In genomic region chr22:44583854-44584253, GRCh38 we compare ENCODE assay signal across 21 cellular contexts.
DNase-seq lines count a peak whose midpoint lies in the region; ATAC-seq and TF ChIP-seq lines count a peak whose summit lies in the region.
"Had no signal": no experiment of that assay in that cellular context is flagged by ENCODE, and none has a peak within 500 bp of the region (broad histone marks: within the 10 kb centered on the region; RNA-seq: fewer than 3 reads in every experiment).

No MANE protein-coding gene starts in this region.

- POLR2A ChIA-PET in WTC11 (lab: Charles Lee): no interaction called here

- intact Hi-C loops in sciatic nerve (cut with DNase I): no loop called here

- ATAC-seq in WTC11: peak; percentile 72
- no peak for ATAC-seq in sciatic nerve
- no peak for ATAC-seq in GM21447 (IDR thresholded peaks at IDR 0.05; ENCODE audit: unreplicated experiment)
- ATAC-seq: activated CD4-positive, CD25-positive, alpha-beta regulatory T cell treated with anti-CD3 and anti-CD28 coated beads, Interleukin-2, amount 50 U/mL, for 24 hours; activated CD8-positive, alpha-beta T cell treated with anti-CD3 and anti-CD28 coated beads for 36 hours; stimulated activated effector memory CD8-positive, alpha-beta T cell treated with anti-CD3 and anti-CD28 coated beads, Interleukin-12 subunit alpha, Interleukin-12 subunit beta, amount 100 ng/mL, for 72 hours had no signal

- H3K4me3 Mint-ChIP-seq in WTC11: no peak overlapping the region
- H3K4me3 Mint-ChIP-seq: activated CD8-positive, alpha-beta T cell treated with anti-CD3 and anti-CD28 coated beads for 36 hours; brain; mesothelial cell of epicardium; stimulated activated effector memory CD8-positive, alpha-beta T cell treated with anti-CD3 and anti-CD28 coated beads, Interleukin-12 subunit alpha, Interleukin-12 subunit beta, amount 100 ng/mL, for 72 hours had no signal

- CTCF ChIA-PET in WTC11 (lab: Charles Lee): interaction anchor here (0.6 kb wide), 1 partner anchor 873 kb away, joined by 3 read pairs; no protein-coding TSS in a partner anchor

- no peak overlapping the region for H3K27ac Mint-ChIP-seq in WTC11
- H3K27ac Mint-ChIP-seq: activated CD8-positive, alpha-beta T cell treated with anti-CD3 and anti-CD28 coated beads for 36 hours; mesothelial cell of epicardium; naive B cell; stimulated activated effector memory CD8-positive, alpha-beta T cell treated with anti-CD3 and anti-CD28 coated beads, Interleukin-12 subunit alpha, Interleukin-12 subunit beta, amount 100 ng/mL, for 72 hours had no signal

- no peak overlapping the region for H3K4me3 ChIP-seq in H7 (ENCODE audit: insufficient read depth, low read depth, low read length)
- H3K4me3 ChIP-seq: GM23248 had no signal

- no peaks in the 10 kb centered on the region for H3K4me1 Mint-ChIP-seq in WTC11
- H3K4me1 Mint-ChIP-seq: mesothelial cell of epicardium had no signal

- TF ChIP-seq CTCF in WTC11 (IDR thresholded peaks at IDR 0.05): no peak

- peaks cover 2% of the 10 kb centered on the region; the same call in 1 of the 2 replicates for H3K27me3 Mint-ChIP-seq in WTC11 (ENCODE audit: low read depth)

- no peaks in the 10 kb centered on the region for H3K36me3 ChIP-seq in H7 (replicated peaks; ENCODE audit: control insufficient read depth, insufficient read depth, low read length)

- DNase-seq in H7 (peak; percentile 84), WTC11 (ENCODE audit: low spot score) (peak; percentile 46), iPS-NIHi11 (ENCODE audit: low spot score) (peak; percentile 69), sciatic nerve (ENCODE audit: low spot score) (peak; percentile 44), NAMALWA (ENCODE audit: low spot score) (no peak), NCI-H2107 treated with DMSO at 0.1 percent for 48 hours (lab: John Stamatoyannopoulos, UW; ENCODE audit: unreplicated experiment) (no peak)
- DNase-seq: activated CD8-positive, alpha-beta T cell treated with anti-CD3 and anti-CD28 coated beads for 36 hours; activated T-cell treated with anti-CD3 and anti-CD28 coated beads for 4 hours; effector CD4-positive, alpha-beta T cell; Karpas-422; naive B cell; NCI-H1436; NCI-H774; stimulated activated CD4-positive, alpha-beta T cell treated with anti-CD3 and anti-CD28 coated beads, Interleukin-4, amount 100 ng/mL, for 1 hour; substantia nigra had no signal

- H3K36me3 Mint-ChIP-seq in WTC11: no peaks in the 10 kb centered on the region
- H3K36me3 Mint-ChIP-seq: brain; mesothelial cell of epicardium; naive B cell; stimulated activated effector memory CD8-positive, alpha-beta T cell treated with anti-CD3 and anti-CD28 coated beads, Interleukin-12 subunit alpha, Interleukin-12 subunit beta, amount 100 ng/mL, for 72 hours had no signal

- H3K9me3 Mint-ChIP-seq in WTC11: peaks cover 4% of the 10 kb centered on the region; the same call in 1 of the 2 replicates
- H3K9me3 Mint-ChIP-seq: activated CD8-positive, alpha-beta T cell treated with anti-CD3 and anti-CD28 coated beads for 36 hours; stimulated activated effector memory CD8-positive, alpha-beta T cell treated with anti-CD3 and anti-CD28 coated beads, Interleukin-12 subunit alpha, Interleukin-12 subunit beta, amount 100 ng/mL, for 72 hours had no signal

- H3K27me3 ChIP-seq in H7 (ENCODE audit: control insufficient read depth, insufficient read depth, low read length): no peaks in the 10 kb centered on the region

TF ChIP-seq in WTC11, 78 proteins besides CTCF, POLR2A, EP300 and RAD21:
- TF ChIP-seq IRF1 (CRISPR knock-in tag; IDR thresholded peaks at IDR 0.05) (no peak), CREM (CRISPR knock-in tag; IDR thresholded peaks at IDR 0.05) (no peak), ARID4B (CRISPR knock-in tag; IDR thresholded peaks at IDR 0.05; ENCODE audit: borderline replicate concordance) (no peak), NR3C1 (CRISPR knock-in tag; conservative IDR thresholded peaks at IDR 0.05; ENCODE audit: low read depth) (no peak), NFYB (CRISPR knock-in tag; conservative IDR thresholded peaks at IDR 0.05; ENCODE audit: low read depth) (no peak), IRF2 (CRISPR knock-in tag; IDR thresholded peaks at IDR 0.05; ENCODE audit: borderline replicate concordance, low read depth) (no peak), PREB (CRISPR knock-in tag; IDR thresholded peaks at IDR 0.05; ENCODE audit: borderline replicate concordance) (no peak), RELA (CRISPR knock-in tag; IDR thresholded peaks at IDR 0.05; ENCODE audit: borderline replicate concordance) (no peak)

Comparison
In these comparisons a context has a peak if more than half of its experiments do, and no peak if none do; other contexts are left out.
1. DNase-seq: peak in H7 (single experiment), WTC11 (single experiment), iPS-NIHi11 (single experiment) and sciatic nerve (single experiment); none in NAMALWA (single experiment) and NCI-H2107 treated with DMSO at 0.1 percent for 48 hours (single experiment).